In the genomic region with DNA sequence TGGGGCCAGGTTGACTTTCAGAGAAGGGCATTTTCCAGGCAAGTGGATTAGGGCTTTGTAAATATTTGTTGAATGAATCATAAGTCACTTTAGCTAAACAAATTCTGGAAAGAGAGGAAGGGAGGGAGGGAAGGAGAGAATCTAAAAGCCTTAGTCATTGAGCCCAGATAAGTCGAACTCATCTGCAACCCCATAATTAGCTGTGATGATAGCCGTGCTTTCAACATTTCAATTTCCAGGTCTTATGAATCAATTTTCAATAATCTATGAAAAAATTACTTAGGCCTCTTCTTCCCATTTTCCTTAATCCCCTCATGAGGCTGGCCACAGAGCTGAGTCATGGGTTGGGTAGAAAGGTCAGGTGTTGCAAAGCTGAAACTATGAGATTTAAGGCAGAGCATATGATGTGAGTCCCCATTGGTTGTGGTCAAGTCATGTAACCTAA, we compare ENCODE assay signal across 13 cellular contexts.
DNase-seq lines count a peak whose midpoint lies in the region; FAIRE-seq and TF ChIP-seq lines count a peak whose summit lies in the region.
"Had no signal": no experiment of that assay in that cellular context is flagged by ENCODE, and none has a peak within 500 bp of the region (broad histone marks: within the 10 kb centered on the region; RNA-seq: fewer than 3 reads in every experiment).

No MANE protein-coding gene starts in this region.

- no peak for TF ChIP-seq POLR2A in H54 (IDR thresholded peaks at IDR 0.05; ENCODE audit: low read depth, low read length)

- peak; percentile 81 for FAIRE-seq in H54 (lab: Jason Lieb, UNC)

- H3K27me3 Mint-ChIP-seq in activated T-cell treated with anti-CD3 and anti-CD28 coated beads, Interleukin-2, amount 50 U/mL, for 24 hours, result no peaks in the 10 kb centered on the region
- H3K27me3 Mint-ChIP-seq: type B pancreatic cell had no signal

- H3K4me1 Mint-ChIP-seq in activated T-cell treated with anti-CD3 and anti-CD28 coated beads, Interleukin-2, amount 50 U/mL, for 24 hours (ENCODE audit: low read depth), result no peaks in the 10 kb centered on the region

- H3K36me3 Mint-ChIP-seq in activated T-cell treated with anti-CD3 and anti-CD28 coated beads, Interleukin-2, amount 50 U/mL, for 24 hours (ENCODE audit: low read depth), result no peaks in the 10 kb centered on the region
- H3K36me3 Mint-ChIP-seq: type B pancreatic cell had no signal

- no peak overlapping the region for H3K27ac Mint-ChIP-seq in activated T-cell treated with anti-CD3 and anti-CD28 coated beads, Interleukin-2, amount 50 U/mL, for 24 hours
- H3K27ac Mint-ChIP-seq: type B pancreatic cell had no signal

- H3K4me3 ChIP-seq in foreskin fibroblast (ENCODE audit: low read depth in 1 of 2, low read length in 2 of 2), result no peak overlapping the region
- H3K4me3 ChIP-seq: BLaER1 treated with 17β-estradiol and CSF1 and Interleukin-3, amounts not matched to agents 10 nM and 100 nM; SK-N-MC had no signal

- H3K9me3 Mint-ChIP-seq in activated T-cell treated with anti-CD3 and anti-CD28 coated beads, Interleukin-2, amount 50 U/mL, for 24 hours, result no peaks in the 10 kb centered on the region
- H3K9me3 Mint-ChIP-seq: type B pancreatic cell had no signal

- peak overlapping the region; percentile 56 for H3K27ac ChIP-seq in 22Rv1
- H3K27ac ChIP-seq: BLaER1 treated with 17β-estradiol and CSF1 and Interleukin-3, amounts not matched to agents 10 nM and 100 nM; SK-N-MC had no signal

- TF ChIP-seq CTCF in 22Rv1 (IDR thresholded peaks at IDR 0.05) (no peak), foreskin fibroblast (IDR thresholded peaks at IDR 0.05; ENCODE audit: low read depth, low read length) (no peak)

- peak; percentile 6 for DNase-seq in H54 (ENCODE audit: insufficient read length, low spot score)
- DNase-seq in SHP77 treated with DMSO at 0.1 percent for 48 hours (lab: John Stamatoyannopoulos, UW), result peak; percentile 44
- DNase-seq in foreskin fibroblast, result peak; percentile 76 to 83
- no peak for DNase-seq in stimulated activated CD4-positive, alpha-beta T cell treated with anti-CD3 and anti-CD28 coated beads, Interleukin-1b, Interleukin-23, amount 100 ng/mL, for 48 hours
- no peak for DNase-seq in NCI-H187 treated with DMSO at 0.1 percent for 48 hours (lab: John Stamatoyannopoulos, UW)
- DNase-seq in NCI-H2171 (lab: John Stamatoyannopoulos, UW), result no peak
- DNase-seq in activated T-cell treated with anti-CD3 and anti-CD28 coated beads, Interleukin-2, amount 50 U/mL, for 24 hours, result no peak
- DNase-seq: activated CD8-positive, alpha-beta memory T cell treated with anti-CD3 and anti-CD28 coated beads, Interleukin-2, amount 50 U/mL, for 48 hours; KG1 had no signal

- H3K4me3 Mint-ChIP-seq in activated T-cell treated with anti-CD3 and anti-CD28 coated beads, Interleukin-2, amount 50 U/mL, for 24 hours, result no peak overlapping the region
- H3K4me3 Mint-ChIP-seq: type B pancreatic cell had no signal

Comparison
In these comparisons a context has a peak if more than half of its experiments do, and no peak if none do; other contexts are left out.
1. DNase-seq: peak in H54 (single experiment), SHP77 treated with DMSO at 0.1 percent for 48 hours (single experiment) and foreskin fibroblast (2 of 2); none in stimulated activated CD4-positive, alpha-beta T cell treated with anti-CD3 and anti-CD28 coated beads, Interleukin-1b, Interleukin-23, amount 100 ng/mL, for 48 hours (single experiment), NCI-H187 treated with DMSO at 0.1 percent for 48 hours (single experiment), NCI-H2171 (single experiment) and activated T-cell treated with anti-CD3 and anti-CD28 coated beads, Interleukin-2, amount 50 U/mL, for 24 hours (single experiment).